10 cellular contexts compared by ENCODE assay signal in genomic region chr13:93248627-93249047, GRCh38. TPM values are rescaled to one million over a fixed set of nuclear protein-coding genes. Genes with fewer than 3 reads are reported as not detected.
A peak's percentile ranks its signal among the peaks of the same experiment; 100 is the strongest.
DNase-seq lines count a peak whose midpoint lies in the region; ATAC-seq, FAIRE-seq and TF ChIP-seq lines count a peak whose summit lies in the region.
"Had no signal": no experiment of that assay in that cellular context is flagged by ENCODE, and none has a peak within 500 bp of the region (broad histone marks: within the 10 kb centered on the region; RNA-seq: fewer than 3 reads in every experiment).

No MANE protein-coding gene starts in this region.

- H2AK5ac ChIP-seq in neuronal stem cell (ENCODE audit: low read depth, low read length) = no peak overlapping the region

- POLR2A ChIA-PET in activated CD4-positive, alpha-beta T cell treated with anti-CD3 and anti-CD28 coated beads for 36 hours (lab: Charles Lee) = no interaction called here

- CTCF ChIA-PET in activated CD4-positive, alpha-beta T cell treated with anti-CD3 and anti-CD28 coated beads for 36 hours (lab: Charles Lee) = no interaction called here

- no peaks in the 10 kb centered on the region for H3K9me3 Mint-ChIP-seq in GM23338
- H3K9me3 Mint-ChIP-seq in activated T-cell treated with anti-CD3 and anti-CD28 coated beads, Interleukin-2, amount 50 U/mL, for 72 hours = peaks cover 0 to 5% of the 10 kb centered on the region in 2 donors
- no peaks in the 10 kb centered on the region for H3K9me3 Mint-ChIP-seq in activated CD4-positive, alpha-beta T cell treated with anti-CD3 and anti-CD28 coated beads for 36 hours (ENCODE audit: low read depth)

- FAIRE-seq in bronchial epithelial cell (lab: Jason Lieb, UNC) = no peak

- H2BK120ac ChIP-seq in neuronal stem cell (ENCODE audit: low read depth, low read length) = no peak overlapping the region

- H3K9me3 ChIP-seq in neuronal stem cell (replicated peaks in 1 of 2; ENCODE audit: control insufficient read depth in 2 of 2, insufficient read depth in 1 of 2, low read depth in 1 of 2, low read length in 2 of 2) = no peaks in the 10 kb centered on the region
- H3K9me3 ChIP-seq: right atrium auricular region had no signal

- H3K18ac ChIP-seq in neuronal stem cell (ENCODE audit: low read length) = no peak overlapping the region

- no CpG with 5 or more reads among the region's 8 CpGs for WGBS in neuronal stem cell (ENCODE audit: extremely low coverage in 2 of 2, insufficient read length in 2 of 2, insufficient replicate concordance in 1 of 2), 2 donors

- peak overlapping the region; percentile 93 for H3K27ac Mint-ChIP-seq in GM23338
- no peak overlapping the region for H3K27ac Mint-ChIP-seq in activated T-cell treated with anti-CD3 and anti-CD28 coated beads, Interleukin-2, amount 50 U/mL, for 72 hours
- H3K27ac Mint-ChIP-seq in activated CD4-positive, alpha-beta T cell treated with anti-CD3 and anti-CD28 coated beads for 36 hours = no peak overlapping the region
- H3K27ac Mint-ChIP-seq: dendritic cell treated with granulocyte-macrophage colony-stimulating factor and Interleukin-4, amounts not matched to agents 40 ng/mL and 50 ng/mL, for 4 days had no signal

- intact Hi-C loops in activated CD4-positive, alpha-beta T cell treated with anti-CD3 and anti-CD28 coated beads for 36 hours (cut with DNase I, micrococcal nuclease) = no loop called here

- peaks cover 8% of the 10 kb centered on the region; the same call in 2 of the 3 replicates for H3K36me3 Mint-ChIP-seq in GM23338 (ENCODE audit: low read depth)
- peaks cover 0 to under 1% of the 10 kb centered on the region in 2 donors for H3K36me3 Mint-ChIP-seq in activated T-cell treated with anti-CD3 and anti-CD28 coated beads, Interleukin-2, amount 50 U/mL, for 72 hours (ENCODE audit: insufficient read depth in 2 of 2)
- H3K36me3 Mint-ChIP-seq in activated CD4-positive, alpha-beta T cell treated with anti-CD3 and anti-CD28 coated beads for 36 hours (ENCODE audit: low read depth) = no peaks in the 10 kb centered on the region

- peaks cover 88% of the 10 kb centered on the region for H3K79me2 ChIP-seq in GM23338 (replicated peaks; ENCODE audit: insufficient read depth)

- H3K9ac ChIP-seq in neuronal stem cell (ENCODE audit: low read depth, low read length, poor library complexity) = no peak overlapping the region

- H3K14ac ChIP-seq in neuronal stem cell (ENCODE audit: low read length) = no peak overlapping the region

- H3K4me1 ChIP-seq in GM23338 (ENCODE audit: insufficient read depth) (peaks cover 41% of the 10 kb centered on the region), neuronal stem cell (ENCODE audit: control insufficient read depth in 2 of 2, insufficient read depth in 1 of 2, low read depth in 1 of 2, low read length in 2 of 2) (peaks cover 8 to 16% of the 10 kb centered on the region in 2 donors)

- no peak overlapping the region for H4K8ac ChIP-seq in neuronal stem cell (ENCODE audit: low read depth, low read length)

- H2AFZ ChIP-seq in GM23338 (no peak overlapping the region), neuronal stem cell (ENCODE audit: low read length) (no peak overlapping the region)

- no peaks in the 10 kb centered on the region for H4K20me1 ChIP-seq in GM23338 (replicated peaks; ENCODE audit: insufficient read depth)

- H3K23ac ChIP-seq in neuronal stem cell (ENCODE audit: low read depth, low read length, poor library complexity) = no peak overlapping the region

- TF ChIP-seq CTCF in GM23338 (conservative IDR thresholded peaks at IDR 0.05; ENCODE audit: low read depth in 2 of 2) (peak; percentile 65 to 86), bronchial epithelial cell (IDR thresholded peaks at IDR 0.05; ENCODE audit: insufficient read depth, low read length, severe bottlenecking) (peak; percentile 30)

- H3K27me3 Mint-ChIP-seq in GM23338 (ENCODE audit: insufficient read depth, low read depth, poor library complexity) = peaks cover 2% of the 10 kb centered on the region
- H3K27me3 Mint-ChIP-seq in activated T-cell treated with anti-CD3 and anti-CD28 coated beads, Interleukin-2, amount 50 U/mL, for 72 hours (ENCODE audit: low read depth) = peaks cover 6% of the 10 kb centered on the region
- peaks cover under 1% of the 10 kb centered on the region for H3K27me3 Mint-ChIP-seq in activated CD4-positive, alpha-beta T cell treated with anti-CD3 and anti-CD28 coated beads for 36 hours
- H3K27me3 Mint-ChIP-seq: dendritic cell treated with granulocyte-macrophage colony-stimulating factor and Interleukin-4, amounts not matched to agents 40 ng/mL and 50 ng/mL, for 4 days had no signal

- H3K4me2 ChIP-seq in GM23338 (no peak overlapping the region), neuronal stem cell (ENCODE audit: insufficient read depth, low read length, poor library complexity, severe bottlenecking) (no peak overlapping the region)

- H2BK5ac ChIP-seq in neuronal stem cell (ENCODE audit: low read length) = no peak overlapping the region

- H3K36me3 ChIP-seq in GM23338 (ENCODE audit: insufficient read depth) (no peaks in the 10 kb centered on the region), bronchial epithelial cell (ENCODE audit: control insufficient read depth, insufficient read depth, low read length) (no peaks in the 10 kb centered on the region), neuronal stem cell (replicated peaks in 1 of 2; ENCODE audit: control insufficient read depth in 2 of 2, insufficient read depth in 2 of 2, low read length in 2 of 2) (no peaks in the 10 kb centered on the region)
- H3K36me3 ChIP-seq: right atrium auricular region had no signal

- H3K4me3 ChIP-seq in GM23338 (no peak overlapping the region), bronchial epithelial cell (ENCODE audit: low read depth, low read length) (no peak overlapping the region), neuronal stem cell (ENCODE audit: low read length in 2 of 2) (no peak overlapping the region)
- H3K4me3 ChIP-seq: right atrium auricular region had no signal

- H3K79me1 ChIP-seq in neuronal stem cell (ENCODE audit: low read depth, low read length) = no peaks in the 10 kb centered on the region

- H2BK12ac ChIP-seq in neuronal stem cell (ENCODE audit: low read length) = no peak overlapping the region

- no peaks in the 10 kb centered on the region for H3F3A ChIP-seq in GM23338 (replicated peaks; ENCODE audit: low read depth)

- H3K27me3 ChIP-seq in GM23338 (ENCODE audit: insufficient read depth) = no peaks in the 10 kb centered on the region
- no peaks in the 10 kb centered on the region for H3K27me3 ChIP-seq in bronchial epithelial cell (ENCODE audit: control insufficient read depth, insufficient read depth, low read length)
- H3K27me3 ChIP-seq in neuronal stem cell (ENCODE audit: control insufficient read depth in 3 of 3, insufficient read depth in 3 of 3, low read depth in 1 of 3, low read length in 3 of 3) = no peaks in the 10 kb centered on the region
- H3K27me3 ChIP-seq: right atrium auricular region had no signal

- H3K27ac ChIP-seq in GM23338 (ENCODE audit: low read depth) (no peak overlapping the region), neuronal stem cell (replicated peaks; ENCODE audit: low read length) (no peak overlapping the region)
- H3K27ac ChIP-seq: right atrium auricular region had no signal

- peak; percentile 83 for ATAC-seq in GM23338
- ATAC-seq in activated T-cell treated with anti-CD3 and anti-CD28 coated beads, Interleukin-2, amount 50 U/mL, for 72 hours (replicated peaks in 1 of 2) = no peak
- ATAC-seq in GM18858 (IDR thresholded peaks at IDR 0.05; ENCODE audit: unreplicated experiment) = no peak
- ATAC-seq in HG02970 (IDR thresholded peaks at IDR 0.05; ENCODE audit: low FRiP score, unreplicated experiment) = no peak
- ATAC-seq in activated CD4-positive, alpha-beta T cell treated with anti-CD3 and anti-CD28 coated beads for 36 hours = no peak

- H4K91ac ChIP-seq in neuronal stem cell (ENCODE audit: low read depth, low read length, poor library complexity) = no peak overlapping the region

- H3K4ac ChIP-seq in neuronal stem cell (ENCODE audit: low read length) = no peak overlapping the region

- H3K4me1 Mint-ChIP-seq in GM23338 = peaks cover 56% of the 10 kb centered on the region
- no peaks in the 10 kb centered on the region for H3K4me1 Mint-ChIP-seq in activated T-cell treated with anti-CD3 and anti-CD28 coated beads, Interleukin-2, amount 50 U/mL, for 72 hours (ENCODE audit: low read depth)
- H3K4me1 Mint-ChIP-seq in activated CD4-positive, alpha-beta T cell treated with anti-CD3 and anti-CD28 coated beads for 36 hours = no peaks in the 10 kb centered on the region

- DNase-seq in GM23338 (ENCODE audit: low spot score) (peak; percentile 72), NCI-H345 (lab: John Stamatoyannopoulos, UW) (peak; percentile 94), bronchial epithelial cell (ENCODE audit: low read depth) (no peak), neuronal stem cell (ENCODE audit: low spot score) (peak; percentile 40)
- DNase-seq in activated T-cell treated with anti-CD3 and anti-CD28 coated beads, Interleukin-2, amount 50 U/mL, for 72 hours = no peak
- no peak for DNase-seq in activated CD4-positive, alpha-beta T cell treated with anti-CD3 and anti-CD28 coated beads for 36 hours

- H3K9me2 ChIP-seq in GM23338 (ENCODE audit: insufficient read depth) = 0 out of 2 replicates have a peak, but pooled peaks cover 4% of the 10 kb centered on the region

- H3K4me3 Mint-ChIP-seq in GM23338 = no peak overlapping the region
- no peak overlapping the region for H3K4me3 Mint-ChIP-seq in activated T-cell treated with anti-CD3 and anti-CD28 coated beads, Interleukin-2, amount 50 U/mL, for 72 hours
- H3K4me3 Mint-ChIP-seq in activated CD4-positive, alpha-beta T cell treated with anti-CD3 and anti-CD28 coated beads for 36 hours = no peak overlapping the region
- H3K4me3 Mint-ChIP-seq: dendritic cell treated with granulocyte-macrophage colony-stimulating factor and Interleukin-4, amounts not matched to agents 40 ng/mL and 50 ng/mL, for 4 days had no signal

- no peak overlapping the region for H2BK15ac ChIP-seq in neuronal stem cell (ENCODE audit: low read length)

TF ChIP-seq in GM23338, 12 proteins besides CTCF, POLR2A, EP300 and RAD21 (continues in another document):
- TF ChIP-seq EZH2 (IDR thresholded peaks at IDR 0.05; ENCODE audit: low read depth, unreplicated experiment) = no peak

RNA-seq across cellular contexts. Expression of gene GPC6, which starts 22.0 kb away (rescaled TPM):
- 28.6 and 30.7 TPM in 2 replicates for total RNA-seq in GM23338 (2014; rRNA removed; shearing (Covaris generic))
- polyA plus RNA-seq in GM23338 (2016; fragmentation: Nextera tagmentation; extraction: Ambion mirVana) = 5.5 and 6.4 TPM in 2 replicates
- 0.90 and 5.5 TPM in 2 replicates for total RNA-seq in bronchial epithelial cell
- 18.8 TPM for polyA plus RNA-seq in neuronal stem cell (2013, experiment 1 of 2)
- 20.0 TPM for polyA plus RNA-seq in neuronal stem cell (2013, experiment 2 of 2)
- total RNA-seq in activated T-cell treated with anti-CD3 and anti-CD28 coated beads, Interleukin-2, amount 50 U/mL, for 72 hours = not detected
- not detected for total RNA-seq in activated CD4-positive, alpha-beta T cell treated with anti-CD3 and anti-CD28 coated beads for 36 hours

Comparison
In these comparisons a context has a peak if more than half of its experiments do, and no peak if none do; other contexts are left out.
1. DNase-seq: peak in GM23338 (single experiment), NCI-H345 (single experiment) and neuronal stem cell (single experiment); none in bronchial epithelial cell (single experiment), activated T-cell treated with anti-CD3 and anti-CD28 coated beads, Interleukin-2, amount 50 U/mL, for 72 hours (0 of 2) and activated CD4-positive, alpha-beta T cell treated with anti-CD3 and anti-CD28 coated beads for 36 hours (single experiment).